In genomic region chr7:37921876-37922275, GRCh38 we compare ENCODE assay signal across 1 cellular context.
TF ChIP-seq lines count a peak whose summit lies in the region.

No MANE protein-coding gene starts in this region.

TF ChIP-seq in H1, 55 proteins besides CTCF, POLR2A, EP300 and RAD21:
- no peak for TF ChIP-seq USF2 (IDR thresholded peaks at IDR 0.05; ENCODE audit: low read length)
- TF ChIP-seq HDAC6 (IDR thresholded peaks at IDR 0.05; ENCODE audit: low read depth, low read length): no peak
- no peak for TF ChIP-seq POU5F1 (IDR thresholded peaks at IDR 0.05; ENCODE audit: low read depth, low read length)
- TF ChIP-seq BACH1 (IDR thresholded peaks at IDR 0.05; ENCODE audit: low read length): no peak
